8 cellular contexts compared by ENCODE assay signal in the genomic region with DNA sequence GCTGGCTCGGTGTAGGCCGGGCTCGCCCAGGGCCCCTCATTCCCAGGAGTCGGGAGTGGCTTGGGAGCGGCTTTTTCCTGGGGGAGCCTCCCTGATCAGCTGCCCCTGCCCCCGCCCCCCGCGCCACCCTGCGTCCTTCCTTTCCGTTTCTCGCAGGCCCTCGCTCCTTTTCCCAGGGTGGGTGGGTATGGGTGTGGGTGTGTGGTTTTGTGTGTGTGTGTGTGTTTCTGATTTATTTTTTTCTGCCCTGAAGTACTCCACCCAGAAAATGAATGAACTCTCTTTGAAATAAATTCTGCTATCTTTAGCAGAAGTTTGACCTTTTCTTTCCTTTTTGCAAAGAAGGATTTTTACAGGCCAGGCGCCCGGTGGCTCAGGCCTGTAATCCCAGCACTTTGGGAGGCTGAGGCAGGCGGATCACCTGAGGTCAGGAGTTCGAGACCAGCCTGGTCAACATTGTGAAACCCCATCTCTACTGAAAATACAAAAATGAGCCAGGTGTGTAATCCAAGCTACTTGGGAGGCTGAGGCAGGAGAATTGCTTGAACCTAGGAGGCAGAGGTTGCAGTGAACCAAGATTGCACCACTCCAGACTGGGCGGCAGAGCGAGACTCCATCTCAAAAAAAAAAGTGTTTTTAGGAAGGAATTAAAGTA. TPM values are rescaled to one million over a fixed set of nuclear protein-coding genes. Genes with fewer than 3 reads are reported as not detected.
DNase-seq lines count a peak whose midpoint lies in the region; ATAC-seq, FAIRE-seq and TF ChIP-seq lines count a peak whose summit lies in the region.

No MANE protein-coding gene starts in this region.

- H2AFZ ChIP-seq in keratinocyte (ENCODE audit: control insufficient read depth, low read length): no peak overlapping the region

- peak overlapping the region; percentile 42 for H3K4me3 ChIP-seq in WI38 (ENCODE audit: low read depth, low read length)
- peak overlapping the region; percentile 15 to 74 (median 66) for H3K4me3 ChIP-seq in keratinocyte (ENCODE audit: control insufficient read depth in 2 of 3, extremely low read depth in 1 of 3, insufficient read depth in 2 of 3, low read depth in 1 of 3, low read length in 3 of 3)
- H3K4me3 ChIP-seq in thymus (ENCODE audit: low read length): peak overlapping the region; percentile 51

- peaks cover 47% of the 10 kb centered on the region for H3K79me2 ChIP-seq in keratinocyte (ENCODE audit: control insufficient read depth, insufficient read depth, low read length)

- H3K9me1 ChIP-seq in keratinocyte (ENCODE audit: control insufficient read depth, extremely low read depth, insufficient read depth, low read length): no peaks in the 10 kb centered on the region

- H3K4me1 ChIP-seq in ES-I3 (ENCODE audit: insufficient read depth, low read length) (no peaks in the 10 kb centered on the region; the same call in 1 of the 2 replicates), keratinocyte (ENCODE audit: control insufficient read depth, extremely low read depth, insufficient read depth, low read length) (peaks cover 19% of the 10 kb centered on the region), thymus (ENCODE audit: control insufficient read depth, insufficient read depth, low read length) (peaks cover 15% of the 10 kb centered on the region)

- H4K20me1 ChIP-seq in keratinocyte (ENCODE audit: control insufficient read depth, extremely low read depth, insufficient read depth, low read length): no peaks in the 10 kb centered on the region

- peak overlapping the region; percentile 99 for H3K4me2 ChIP-seq in keratinocyte (ENCODE audit: control insufficient read depth, extremely low read depth, insufficient read depth, low read depth, low read length)

- H3K27ac ChIP-seq in keratinocyte (ENCODE audit: control insufficient read depth, insufficient read depth, low read length): peak overlapping the region; percentile 97
- peak overlapping the region; percentile 95 for H3K27ac ChIP-seq in thymus (ENCODE audit: low read depth)

- DNase-seq in keratinocyte (ENCODE audit: low read depth, low spot score) (no peak), mesenteric fat pad (ENCODE audit: low spot score) (no peak)

- H3K36me3 ChIP-seq in ES-I3 (ENCODE audit: insufficient read depth, low read length): no peaks in the 10 kb centered on the region
- H3K36me3 ChIP-seq in keratinocyte (ENCODE audit: control insufficient read depth in 2 of 2, extremely low read depth in 1 of 2, insufficient read depth in 2 of 2, low read length in 2 of 2): peaks cover 18 to 21% of the 10 kb centered on the region in 2 experiments
- H3K36me3 ChIP-seq in thymus (ENCODE audit: control insufficient read depth, insufficient read depth): peaks cover 28% of the 10 kb centered on the region

- H3K9ac ChIP-seq in ES-I3 (ENCODE audit: low read depth, low read length) (peak overlapping the region; percentile 1; the same call in 1 of the 2 replicates), keratinocyte (ENCODE audit: control insufficient read depth, extremely low read depth, insufficient read depth, low read length) (peak overlapping the region; percentile 85)

- H3K27me3 ChIP-seq in keratinocyte (ENCODE audit: control insufficient read depth, extremely low read depth, insufficient read depth, low read length) (no peaks in the 10 kb centered on the region), thymus (ENCODE audit: control insufficient read depth, insufficient read depth) (no peaks in the 10 kb centered on the region)

- H3K9me3 ChIP-seq in ES-I3 (ENCODE audit: control insufficient read depth, insufficient read depth, low read length) (no peaks in the 10 kb centered on the region), keratinocyte (ENCODE audit: control insufficient read depth, low read depth, low read length) (no peaks in the 10 kb centered on the region), thymus (ENCODE audit: control insufficient read depth) (no peaks in the 10 kb centered on the region)

- TF ChIP-seq CTCF in WI38 (IDR thresholded peaks at IDR 0.05; ENCODE audit: low read depth, low read length) (no peak), keratinocyte (optimal IDR thresholded peaks at IDR 0.05 in 1 of 3, IDR thresholded peaks at IDR 0.05 in 1 of 3, conservative IDR thresholded peaks at IDR 0.05 in 1 of 3; ENCODE audit: extremely low read depth in 1 of 3, insufficient read depth in 2 of 3, low read length in 3 of 3) (no peak)

- no peak for FAIRE-seq in keratinocyte (lab: Jason Lieb, UNC)

- dilution Hi-C loops in keratinocyte (cut with MboI; ENCODE audit: extremely low pct_ligation_motif_present, low sequenced_read_pairs): no loop called here

- WGBS in thymus: 21% methylated on average over 18 of the region's 18 CpGs

- ATAC-seq in HG02763 (IDR thresholded peaks at IDR 0.05; ENCODE audit: unreplicated experiment) (peak; percentile 22), GM21367 (IDR thresholded peaks at IDR 0.05; ENCODE audit: unreplicated experiment) (no peak), GM21381 (IDR thresholded peaks at IDR 0.05; ENCODE audit: unreplicated experiment) (no peak)

RNA-seq across cellular contexts. Expression of a gene that starts 30.0 kb away (rescaled TPM):
- 11.9 to 31.6 TPM (median 12.6 TPM) in 3 replicates for polyA plus RNA-seq in keratinocyte
- polyA plus RNA-seq in keratinocyte (2011; ENCODE audit: low read depth): 10.2 TPM
- polyA plus RNA-seq in keratinocyte (2011; cell fraction: cytosol; rRNA removed): 6.4 and 15.8 TPM in 2 replicates
- polyA plus RNA-seq in keratinocyte (2011; cell fraction: nucleus; rRNA removed): 59.7 and 85.7 TPM in 2 replicates
- polyA plus RNA-seq in keratinocyte (2012; ENCODE audit: low replicate concordance): 17.8 and 18.5 TPM in 2 replicates
- 7.6 to 12.4 TPM (median 11.3 TPM) in 3 replicates for polyA minus RNA-seq in keratinocyte
- 24.2 TPM for polyA minus RNA-seq in keratinocyte (2011; cell fraction: cytosol; rRNA and poly(A)+ RNA removed)
- 35.5 and 42.9 TPM in 2 replicates for polyA minus RNA-seq in keratinocyte (2011; cell fraction: nucleus; rRNA and poly(A)+ RNA removed)
- polyA plus RNA-seq in thymus: 104 TPM
- 37.6 TPM for total RNA-seq in mesenteric fat pad
